21 cellular contexts compared by ENCODE assay signal in genomic region chr15:84949845-84950569, GRCh38. TPM values are rescaled to one million over a fixed set of nuclear protein-coding genes. Genes with fewer than 3 reads are reported as not detected.
DNase-seq lines count a peak whose midpoint lies in the region; ATAC-seq and TF ChIP-seq lines count a peak whose summit lies in the region.
"Had no signal": no experiment of that assay in that cellular context is flagged by ENCODE, and none has a peak within 500 bp of the region (broad histone marks: within the 10 kb centered on the region; RNA-seq: fewer than 3 reads in every experiment).

No MANE protein-coding gene starts in this region.

- TF ChIP-seq CTCF in IMR-90 (conservative IDR thresholded peaks at IDR 0.05; ENCODE audit: low read depth, low read length) (no peak), dorsolateral prefrontal cortex (IDR thresholded peaks at IDR 0.05 in 54 of 56, conservative IDR thresholded peaks at IDR 0.05 in 2 of 56; ENCODE audit: low read depth in 1 of 56, partially characterized antibody in 56 of 56) (peak in 2 of 56 donors; percentile 17 to 22), nephron progenitor cell (IDR thresholded peaks at IDR 0.05) (no peak)

- TF ChIP-seq RAD21 in IMR-90 (IDR thresholded peaks at IDR 0.05; ENCODE audit: low read length) = no peak

- in situ Hi-C loops in IMR-90 (cut with MboI; ENCODE audit: low sequenced_read_pairs) = loop anchor here (25.0 kb wide), 1 partner anchor 337 kb away; no protein-coding TSS in a partner anchor

- no peak for TF ChIP-seq POLR2A in IMR-90 (IDR thresholded peaks at IDR 0.05; ENCODE audit: low read depth, low read length)

- BruUV-seq in IMR-90 (replicated peaks; lab: Mats Ljungman, UMichigan) = no TSS peak

- no peaks in the 10 kb centered on the region for H3K36me3 Mint-ChIP-seq in nephron progenitor cell (ENCODE audit: low read depth)
- H3K36me3 Mint-ChIP-seq: CD14-positive monocyte; stimulated activated memory B cell treated with anti-CD40 and anti-IgM and Interleukin-4, amounts not matched to agents 10 μg/mL and 1 μg/mL and 100 μg/mL, for 72 hours had no signal

- peak overlapping the region; percentile 15; the same call in 1 of the 2 replicates for H2AK5ac ChIP-seq in IMR-90 (ENCODE audit: low read depth, low read length)

- peak overlapping the region; percentile 76 for H2AFZ ChIP-seq in IMR-90 (replicated peaks; ENCODE audit: low read length, poor library complexity)

- no peak overlapping the region for H3K27ac ChIP-seq in IMR-90 (ENCODE audit: insufficient read depth, low read length)
- peak overlapping the region in 54 of 59 donors; percentile 23 to 93 (median 80) for H3K27ac ChIP-seq in dorsolateral prefrontal cortex
- peak overlapping the region; percentile 40 for H3K27ac ChIP-seq in temporal lobe (ENCODE audit: low read depth, low read length)
- H3K27ac ChIP-seq: neutrophil had no signal

- no peak for ATAC-seq in IMR-90 (ENCODE audit: low read depth)
- no peak for ATAC-seq in GM18511 (IDR thresholded peaks at IDR 0.05; ENCODE audit: unreplicated experiment)
- ATAC-seq: activated CD4-positive, alpha-beta T cell treated with anti-CD3 and anti-CD28 coated beads for 36 hours; stimulated activated memory B cell treated with anti-CD40 and anti-IgM and Interleukin-4, amounts not matched to agents 10 μg/mL and 1 μg/mL and 100 μg/mL, for 72 hours; T-helper 17 cell had no signal

- H3K4me1 ChIP-seq in IMR-90 (ENCODE audit: control insufficient read depth, insufficient read depth, low read length) = peaks cover 13% of the 10 kb centered on the region

- H3K36me3 ChIP-seq in IMR-90 (ENCODE audit: control insufficient read depth, insufficient read depth, low read length) = no peaks in the 10 kb centered on the region
- H3K36me3 ChIP-seq: neutrophil, tibial nerve had no signal

- no peaks in the 10 kb centered on the region for H3K27me3 ChIP-seq in IMR-90 (ENCODE audit: control insufficient read depth, insufficient read depth, low read length)
- no peaks in the 10 kb centered on the region for H3K27me3 ChIP-seq in dorsolateral prefrontal cortex
- H3K27me3 ChIP-seq: neutrophil, tibial nerve had no signal

- H3K14ac ChIP-seq in IMR-90 (replicated peaks; ENCODE audit: low read depth, low read length) = peak overlapping the region; percentile 40; the same call in 1 of the 2 replicates

- no peaks in the 10 kb centered on the region for H3K9me3 Mint-ChIP-seq in nephron progenitor cell
- H3K9me3 Mint-ChIP-seq: CD14-positive monocyte; HFFc6; stimulated activated memory B cell treated with anti-CD40 and anti-IgM and Interleukin-4, amounts not matched to agents 10 μg/mL and 1 μg/mL and 100 μg/mL, for 72 hours had no signal

- no peak overlapping the region for H3K4me2 ChIP-seq in IMR-90 (ENCODE audit: low read depth, low read length)

- H3K9me3 ChIP-seq in IMR-90 (ENCODE audit: control insufficient read depth, insufficient read depth, low read length) = no peaks in the 10 kb centered on the region
- H3K9me3 ChIP-seq: neutrophil, tibial nerve had no signal

- H4K8ac ChIP-seq in IMR-90 (ENCODE audit: low read depth in 2 of 2, low read length in 2 of 2) = no peak overlapping the region

- peaks cover 18% of the 10 kb centered on the region for H3K4me1 Mint-ChIP-seq in nephron progenitor cell
- H3K4me1 Mint-ChIP-seq: activated CD4-positive, alpha-beta T cell treated with anti-CD3 and anti-CD28 coated beads for 36 hours; CD14-positive monocyte; stimulated activated memory B cell treated with anti-CD40 and anti-IgM and Interleukin-4, amounts not matched to agents 10 μg/mL and 1 μg/mL and 100 μg/mL, for 72 hours; T-helper 17 cell had no signal

- H4K91ac ChIP-seq in IMR-90 (ENCODE audit: insufficient read depth, low read depth, low read length) = peak overlapping the region; percentile 9

- H3K4ac ChIP-seq in IMR-90 (ENCODE audit: low read depth, low read length) = peak overlapping the region; percentile 47; the same call in 1 of the 2 replicates

- POLR2A ChIA-PET in IMR-90 (lab: Charles Lee; ENCODE audit: unreplicated experiment) = interaction anchor here (0.6 kb wide), 1 partner anchor 67 kb away, joined by 3 read pairs; no protein-coding TSS in a partner anchor

- H4K5ac ChIP-seq in IMR-90 (ENCODE audit: low read depth, low read length) = no peak overlapping the region

- 0 out of 3 replicates have a peak overlapping the region, but pooled peaks have one; percentile 40 for H2BK15ac ChIP-seq in IMR-90 (ENCODE audit: low read depth, low read length)

- intact Hi-C loops in IMR-90 (cut with micrococcal nuclease) = no loop called here
- intact Hi-C loops in dorsolateral prefrontal cortex (cut with DNase I) = loop anchor here (5.0 to 10.0 kb wide), 2 partner anchors 95 to 348 kb away; partner anchors contain the start of gene ZSCAN2 (in 1 of the 2)

- H3K27ac Mint-ChIP-seq in nephron progenitor cell = peak overlapping the region; percentile 79
- H3K27ac Mint-ChIP-seq: activated CD4-positive, alpha-beta T cell treated with anti-CD3 and anti-CD28 coated beads for 36 hours; stimulated activated memory B cell treated with anti-CD40 and anti-IgM and Interleukin-4, amounts not matched to agents 10 μg/mL and 1 μg/mL and 100 μg/mL, for 72 hours; T-helper 17 cell had no signal

- dilution Hi-C loops in IMR-90 (cut with HindIII; ENCODE audit: low sequenced_read_pairs, unreplicated experiment) = loop anchor here (10.0 kb wide), 1 partner anchor 95 kb away; no protein-coding TSS in a partner anchor

- H3K9me1 ChIP-seq in IMR-90 (ENCODE audit: insufficient read depth, low read length) = peaks cover 19% of the 10 kb centered on the region

- no peak overlapping the region for H3K4me3 Mint-ChIP-seq in nephron progenitor cell
- H3K4me3 Mint-ChIP-seq: activated CD4-positive, alpha-beta T cell treated with anti-CD3 and anti-CD28 coated beads for 36 hours; HFFc6; stimulated activated memory B cell treated with anti-CD40 and anti-IgM and Interleukin-4, amounts not matched to agents 10 μg/mL and 1 μg/mL and 100 μg/mL, for 72 hours; T-helper 17 cell had no signal

- peak overlapping the region; percentile 0; the same call in 1 of the 2 replicates for H2BK120ac ChIP-seq in IMR-90 (ENCODE audit: low read depth, low read length)

- H3K56ac ChIP-seq in IMR-90 (ENCODE audit: extremely low read depth, insufficient read depth, low read length) = no peak overlapping the region

- 100% methylated on average over 1 of the region's 7 CpGs; no CpG with 5 or more reads in 1 of the 2 experiments for WGBS in IMR-90 (ENCODE audit: extremely low coverage in 2 of 2, insufficient read length in 1 of 2), 2 experiments

- H2BK5ac ChIP-seq in IMR-90 (ENCODE audit: low read depth, low read length, poor library complexity, severe bottlenecking) = no peak overlapping the region

- H4K20me1 ChIP-seq in IMR-90 (ENCODE audit: insufficient read depth, low read length) = no peaks in the 10 kb centered on the region

- H3K18ac ChIP-seq in IMR-90 (ENCODE audit: low read depth, low read length) = no peak overlapping the region

- no peak overlapping the region for H3K9ac ChIP-seq in IMR-90 (ENCODE audit: low read depth, low read length)

- H3K4me3 ChIP-seq in IMR-90 (ENCODE audit: insufficient read depth, low read depth, low read length) (no peak overlapping the region), dorsolateral prefrontal cortex (peak overlapping the region in 18 of 59 donors; percentile 1 to 43 (median 19))
- H3K4me3 ChIP-seq: tibial nerve had no signal

- no peak overlapping the region for H2AK9ac ChIP-seq in IMR-90 (replicated peaks; ENCODE audit: low read depth, low read length, poor library complexity)

- H3K79me1 ChIP-seq in IMR-90 (ENCODE audit: low read depth in 1 of 2, low read length in 2 of 2) = peaks cover 0 to 6% of the 10 kb centered on the region in 2 experiments; a peak in 1 of 4 replicates

- CTCF ChIA-PET in IMR-90 (lab: Yijun Ruan, JAX) = no interaction called here

- H3K27me3 Mint-ChIP-seq in nephron progenitor cell (ENCODE audit: low read depth, poor library complexity) = peaks cover 35% of the 10 kb centered on the region
- H3K27me3 Mint-ChIP-seq: activated CD4-positive, alpha-beta T cell treated with anti-CD3 and anti-CD28 coated beads for 36 hours had no signal

- DNase-seq in IMR-90 (no peak), dorsolateral prefrontal cortex (peak in 2 of 10 donors; percentile 57 to 59), nephron progenitor cell (no peak), NCI-H1694 (lab: John Stamatoyannopoulos, UW) (no peak), NCI-H2029 treated with DMSO at 0.1 percent for 48 hours (lab: John Stamatoyannopoulos, UW) (no peak), cerebellar cortex (ENCODE audit: low spot score) (no peak)
- DNase-seq: activated CD4-positive, alpha-beta T cell treated with anti-CD3 and anti-CD28 coated beads for 36 hours; activated T-cell treated with anti-CD3 and anti-CD28 coated beads, Interleukin-2, amount 50 U/mL, for 1 hour; HFFc6; Karpas-422; NCI-H1930; NCI-H2227 treated with DMSO at 0.1 percent for 48 hours; NCI-H69; stimulated activated CD4-positive, alpha-beta T cell treated with anti-CD3 and anti-CD28 coated beads, Interleukin-2, amount 100 ng/mL, for 48 hours; T-helper 17 cell had no signal

- peak overlapping the region; percentile 49 for H2BK20ac ChIP-seq in IMR-90 (ENCODE audit: low read depth, low read length)

- no peak overlapping the region for H3K23ac ChIP-seq in IMR-90 (ENCODE audit: low read depth, low read length)

TF ChIP-seq in IMR-90, 13 proteins besides CTCF, POLR2A, EP300 and RAD21 (continues in another document):
- no peak for TF ChIP-seq RCOR1 (IDR thresholded peaks at IDR 0.05; ENCODE audit: insufficient replicate concordance, low read length)
- no peak for TF ChIP-seq FOS (IDR thresholded peaks at IDR 0.05; ENCODE audit: low read depth, low read length)
- no peak for TF ChIP-seq USF2 (IDR thresholded peaks at IDR 0.05; ENCODE audit: low read depth, low read length)
- no peak for TF ChIP-seq SMC3 (IDR thresholded peaks at IDR 0.05; ENCODE audit: low read depth, low read length)
- no peak for TF ChIP-seq RFX5 (IDR thresholded peaks at IDR 0.05; ENCODE audit: low read depth, low read length)
- no peak for TF ChIP-seq CHD1 (IDR thresholded peaks at IDR 0.05; ENCODE audit: low read depth, low read length)
- no peak for TF ChIP-seq MAFK (IDR thresholded peaks at IDR 0.05; ENCODE audit: low read depth, low read length)
- no peak for TF ChIP-seq CEBPB (IDR thresholded peaks at IDR 0.05; ENCODE audit: low read depth, low read length)

RNA-seq across cellular contexts. Expression of gene PDE8A, which starts 31.6 kb away (rescaled TPM):
- 32.4 and 40.3 TPM in 2 replicates for total RNA-seq in IMR-90 (2012; rRNA removed)
- 27.9 and 35.9 TPM in 2 replicates for polyA plus RNA-seq in IMR-90 (2012; rRNA removed)
- polyA plus RNA-seq in IMR-90 (2012; cell fraction: cytosol; rRNA removed) = 6.7 and 13.5 TPM in 2 replicates
- 26.0 and 126 TPM in 2 replicates for polyA plus RNA-seq in IMR-90 (2012; cell fraction: nucleus; rRNA removed; ENCODE audit: low replicate concordance)
- 100 to 1,000 TPM in 47 of 120 experiments, 10 to 100 TPM in 73; 30.4 to 316 (median 86.1) TPM for total RNA-seq in dorsolateral prefrontal cortex
- total RNA-seq in temporal lobe = 10.3 TPM
